ENCODE assay signal across 23 cellular contexts in the genomic region with DNA sequence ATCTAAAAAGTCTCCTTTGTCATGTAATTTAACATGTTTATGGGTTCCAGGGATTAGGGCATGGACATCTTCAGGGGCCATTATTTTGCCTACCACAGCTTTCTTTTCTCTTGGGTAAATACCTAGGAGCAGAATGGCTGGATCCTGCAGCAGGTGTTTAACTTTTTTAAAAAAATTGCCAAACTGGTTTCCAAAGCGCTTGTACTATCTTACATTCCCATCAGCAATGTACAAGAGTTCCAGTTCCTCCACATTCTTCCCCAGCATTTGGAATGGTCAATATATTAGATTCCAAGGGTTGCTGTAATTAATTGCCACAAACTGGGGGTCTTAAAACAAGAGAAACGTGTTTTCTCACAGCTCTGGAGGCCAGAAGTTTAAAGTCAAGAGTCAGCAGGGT. TPM values are rescaled to one million over a fixed set of nuclear protein-coding genes. Genes with fewer than 3 reads are reported as not detected.
"Had no signal": no experiment of that assay in that cellular context is flagged by ENCODE, and none has a peak within 500 bp of the region (broad histone marks: within the 10 kb centered on the region; RNA-seq: fewer than 3 reads in every experiment).

No MANE protein-coding gene starts in this region.

- H3K36me3 ChIP-seq: MG63, SJSA1 had no signal

- H3K4me3 ChIP-seq: MG63, SJSA1, SK-N-MC had no signal

- H3K4me1 ChIP-seq: SJSA1 had no signal

- ATAC-seq: HepG2, Panc1 had no signal

- H3K27ac ChIP-seq: RWPE1, SJSA1, SK-N-MC had no signal

- FAIRE-seq: HepG2 had no signal

- DNase-seq: IMR-90, Karpas-422, KG1, MG63, NCI-H1092 treated with DMSO at 0.1 percent for 48 hours, NCI-H1436, NCI-H187, NCI-H2029, NCI-H2081 treated with DMSO at 0.1 percent for 48 hours, NCI-H2171, NCI-H226, NCI-H446, NCI-H510A, NCI-H524 treated with DMSO at 0.1 percent for 48 hours, NCI-H69, NCI-H774, SHP77 had no signal

RNA-seq across cellular contexts. Expression of a gene that starts 27.7 kb away (rescaled TPM):
- total RNA-seq: HepG2, HT1080, IMR-90, SJSA1 had no signal
- polyA plus RNA-seq: HepG2, IMR-90 had no signal
